In genomic region chr11:41446107-41446506, GRCh38 we compare ENCODE assay signal across 24 cellular contexts. TPM values are rescaled to one million over a fixed set of nuclear protein-coding genes. Genes with fewer than 3 reads are reported as not detected.
"Had no signal": no experiment of that assay in that cellular context is flagged by ENCODE, and none has a peak within 500 bp of the region (broad histone marks: within the 10 kb centered on the region; RNA-seq: fewer than 3 reads in every experiment).

No MANE protein-coding gene starts in this region.

- H3K36me3 ChIP-seq: gastrocnemius medialis, lower lobe of right lung, neural progenitor cell, uterus had no signal

- H3K9me3 ChIP-seq: body of pancreas, gastrocnemius medialis, lower lobe of right lung, testis, uterus had no signal

- FAIRE-seq: islet of Langerhans had no signal

- H3K9ac ChIP-seq: neural progenitor cell had no signal

- H3K4me1 ChIP-seq: body of pancreas, gastrocnemius medialis, lower lobe of right lung, neural progenitor cell, testis, uterus had no signal

- H3K4me2 ChIP-seq: neural progenitor cell had no signal

- H3K4me3 ChIP-seq: body of pancreas, gastrocnemius medialis, lower lobe of right lung, neural progenitor cell, testis, uterus had no signal

- H3K27me3 ChIP-seq: body of pancreas, gastrocnemius medialis, neural progenitor cell, testis, uterus had no signal

- H3K27ac ChIP-seq: body of pancreas, gastrocnemius medialis, lower lobe of right lung, neural progenitor cell, testis, uterus had no signal

- DNase-seq: activated B cell treated with CpG ODN at 0.5 μM for 24 hours; activated CD4-positive, alpha-beta memory T cell treated with anti-CD3 and anti-CD28 coated beads for 36 hours; activated CD4-positive, alpha-beta T cell treated with anti-CD3 and anti-CD28 coated beads for 48 hours; activated gamma-delta T cell; activated naive CD4-positive, alpha-beta T cell treated with anti-CD3 and anti-CD28 coated beads, Interleukin-2, amount 50 U/mL, for 16 hours; activated naive CD8-positive, alpha-beta T cell treated with anti-CD3 and anti-CD28 coated beads, Interleukin-2, amount 50 U/mL, for 24 hours; activated T-cell treated with anti-CD3 and anti-CD28 coated beads, Interleukin-2, amount 50 U/mL, for 72 hours; body of pancreas; effector memory CD4-positive, alpha-beta T cell; gastrocnemius medialis; head of caudate nucleus; hypothalamus; lower lobe of right lung; naive thymus-derived CD4-positive, alpha-beta T cell; posterior cingulate gyrus; stimulated activated CD4-positive, alpha-beta T cell treated with anti-CD3 and anti-CD28 coated beads, Interleukin-4, amount 100 ng/mL, for 1 hour; stimulated activated naive CD4-positive, alpha-beta T cell; T1000; testis; trophoblast cell; uterus had no signal

- H2AFZ ChIP-seq: neural progenitor cell had no signal

RNA-seq across cellular contexts. Expression of gene LRRC4C, which starts 13.3 kb away (rescaled TPM):
- total RNA-seq: activated B cell treated with CpG ODN at 0.5 μM for 24 hours; activated CD4-positive, alpha-beta memory T cell treated with anti-CD3 and anti-CD28 coated beads for 36 hours; activated T-cell treated with anti-CD3 and anti-CD28 coated beads, Interleukin-2, amount 50 U/mL, for 72 hours; dermis microvascular lymphatic vessel endothelial cell; naive thymus-derived CD4-positive, alpha-beta T cell had no signal
- polyA plus RNA-seq: naive thymus-derived CD4-positive, alpha-beta T cell had no signal
